24 cellular contexts compared by ENCODE assay signal in genomic region chr5:139831624-139832023, GRCh38. TPM values are rescaled to one million over a fixed set of nuclear protein-coding genes. Genes with fewer than 3 reads are reported as not detected.
"Had no signal": no experiment of that assay in that cellular context is flagged by ENCODE, and none has a peak within 500 bp of the region (broad histone marks: within the 10 kb centered on the region; RNA-seq: fewer than 3 reads in every experiment).

No MANE protein-coding gene starts in this region.

- H3K36me3 ChIP-seq: MG63, SJSA1 had no signal

- H3K27ac ChIP-seq: SJSA1, SK-N-MC had no signal

- H3K4me3 ChIP-seq: MG63, SJSA1, SK-N-MC had no signal

- ATAC-seq: HepG2 had no signal

- DNase-seq: IMR-90, Karpas-422, KG1, MG63, NCI-H1092, NCI-H1105 treated with DMSO at 0.1 percent for 48 hours, NCI-H1417 treated with DMSO at 0.1 percent for 48 hours, NCI-H146, NCI-H187, NCI-H2029, NCI-H2081 treated with DMSO at 0.1 percent for 48 hours, NCI-H2171, NCI-H226, NCI-H446, NCI-H510A, NCI-H524 treated with DMSO at 0.1 percent for 48 hours, NCI-H69, NCI-H774, Right ventricle myocardium superior, RPMI8226, SIG-M5 had no signal

- H3K9me3 ChIP-seq: MG63, SJSA1 had no signal

- H3K4me1 ChIP-seq: SJSA1 had no signal

RNA-seq across cellular contexts. Expression of gene PSD2, which starts 36.0 kb away (rescaled TPM):
- total RNA-seq: HepG2, IMR-90, Right ventricle myocardium superior had no signal
